ENCODE assay signal across 31 cellular contexts in genomic region chr16:68186877-68187276, GRCh38. TPM values are rescaled to one million over a fixed set of nuclear protein-coding genes. Genes with fewer than 3 reads are reported as not detected.
DNase-seq lines count a peak whose midpoint lies in the region; ATAC-seq, FAIRE-seq and TF ChIP-seq lines count a peak whose summit lies in the region.
"Had no signal": no experiment of that assay in that cellular context is flagged by ENCODE, and none has a peak within 500 bp of the region (broad histone marks: within the 10 kb centered on the region; RNA-seq: fewer than 3 reads in every experiment).

No MANE protein-coding gene starts in this region.

- in situ Hi-C loops in K562 (cut with MboI): no loop called here

- H3K79me2 ChIP-seq in K562 (ENCODE audit: control insufficient read depth, insufficient read depth, low read length): no peaks in the 10 kb centered on the region; the same call in 2 of the 3 replicates

- BruUV-seq in K562 (replicated peaks; lab: Mats Ljungman, UMichigan): no TSS peak

- CTCF ChIA-PET in activated CD8-positive, alpha-beta memory T cell treated with anti-CD3 and anti-CD28 coated beads, Interleukin-2, amount 10 ng/mL, durations not matched to agents 7 days and 5 days (lab: Charles Lee): no interaction called here
- CTCF ChIA-PET in K562 (lab: Yijun Ruan, JAX; ENCODE audit: low intra/inter-chr PET ratio): no interaction called here

- peak; percentile 16 for ATAC-seq in activated CD8-positive, alpha-beta memory T cell treated with anti-CD3 and anti-CD28 coated beads, Interleukin-2, amount 10 ng/mL, durations not matched to agents 7 days and 5 days
- ATAC-seq in K562 (no peak), memory B cell (ENCODE audit: low read depth) (no peak), upper lobe of right lung (peak; percentile 32)
- ATAC-seq: GM12878, GM23338 had no signal

- intact Hi-C loops in K562 (cut with micrococcal nuclease) (no loop called here), upper lobe of right lung (cut with DNase I) (no loop called here), ascending aorta (cut with DNase I) (no loop called here)

- H3K9me1 ChIP-seq in K562 (ENCODE audit: control insufficient read depth, insufficient read depth, low read length): no peaks in the 10 kb centered on the region

- no peak overlapping the region for H3K4me2 ChIP-seq in K562 (ENCODE audit: insufficient read depth, low read length)
- H3K4me2 ChIP-seq: GM23338, KMS-11 had no signal

- H3K9ac ChIP-seq in K562 (ENCODE audit: insufficient read depth in 1 of 2, low read depth in 2 of 2, low read length in 2 of 2): no peak overlapping the region
- H3K9ac ChIP-seq: KMS-11 had no signal

- TF ChIP-seq RAD21 in K562 (CRISPR knock-in tag; conservative IDR thresholded peaks at IDR 0.05 in 1 of 2, IDR thresholded peaks at IDR 0.05 in 1 of 2): no peak

- TF ChIP-seq CTCF in K562 (IDR thresholded peaks at IDR 0.05 in 2 of 3, conservative IDR thresholded peaks at IDR 0.05 in 1 of 3; ENCODE audit: insufficient read depth in 2 of 3, low read depth in 1 of 3, low read length in 3 of 3) (no peak), upper lobe of right lung (IDR thresholded peaks at IDR 0.05) (no peak), ascending aorta (IDR thresholded peaks at IDR 0.05) (no peak)

- H3K4me3 ChIP-seq in K562: no peak overlapping the region
- H3K4me3 ChIP-seq in upper lobe of right lung: no peak overlapping the region
- H3K4me3 ChIP-seq in ascending aorta: no peak overlapping the region
- H3K4me3 ChIP-seq: GM12878, GM23338 had no signal

- H4K20me1 ChIP-seq in K562 (replicated peaks; ENCODE audit: control insufficient read depth, insufficient read depth, low read length): no peaks in the 10 kb centered on the region

- H3K27me3 ChIP-seq in K562 (ENCODE audit: control insufficient read depth in 2 of 2, insufficient read depth in 2 of 2, low read length in 2 of 2) (no peaks in the 10 kb centered on the region), upper lobe of right lung (no peaks in the 10 kb centered on the region), ascending aorta (no peaks in the 10 kb centered on the region)
- H3K27me3 ChIP-seq: BE2C had no signal

- peaks cover 59% of the 10 kb centered on the region for H3K36me3 Mint-ChIP-seq in activated CD8-positive, alpha-beta memory T cell treated with anti-CD3 and anti-CD28 coated beads, Interleukin-2, amount 10 ng/mL, durations not matched to agents 7 days and 5 days
- peaks cover 39% of the 10 kb centered on the region for H3K36me3 Mint-ChIP-seq in memory B cell

- H3K36me3 ChIP-seq in K562 (ENCODE audit: control insufficient read depth, insufficient read depth, low read length): peaks cover 84% of the 10 kb centered on the region
- peaks cover 78% of the 10 kb centered on the region for H3K36me3 ChIP-seq in upper lobe of right lung
- H3K36me3 ChIP-seq in ascending aorta: peaks cover 54 to 60% of the 10 kb centered on the region in 2 donors

- H3K4me1 ChIP-seq in K562 (replicated peaks in 1 of 2; ENCODE audit: control insufficient read depth in 2 of 2, insufficient read depth in 2 of 2, low read length in 2 of 2) (peaks cover 0 to 6% of the 10 kb centered on the region in 2 experiments; a peak in 1 of 5 replicates), upper lobe of right lung (no peaks in the 10 kb centered on the region), ascending aorta (no peaks in the 10 kb centered on the region)
- H3K4me1 ChIP-seq: BE2C had no signal

- no peak for TF ChIP-seq POLR2A in K562 (conservative IDR thresholded peaks at IDR 0.05)

- no peak overlapping the region for H3K4me3 Mint-ChIP-seq in activated CD8-positive, alpha-beta memory T cell treated with anti-CD3 and anti-CD28 coated beads, Interleukin-2, amount 10 ng/mL, durations not matched to agents 7 days and 5 days
- H3K4me3 Mint-ChIP-seq in memory B cell: no peak overlapping the region
- H3K4me3 Mint-ChIP-seq: CD14-positive monocyte; CD8-positive, alpha-beta memory T cell; GM23338; H9; HFFc6 had no signal

- H3K27me3 Mint-ChIP-seq in activated CD8-positive, alpha-beta memory T cell treated with anti-CD3 and anti-CD28 coated beads, Interleukin-2, amount 10 ng/mL, durations not matched to agents 7 days and 5 days: no peaks in the 10 kb centered on the region
- H3K27me3 Mint-ChIP-seq in memory B cell: no peaks in the 10 kb centered on the region
- H3K27me3 Mint-ChIP-seq: CD8-positive, alpha-beta memory T cell had no signal

- H3K27ac ChIP-seq in K562 (ENCODE audit: extremely low read depth, low read depth, low read length) (no peak overlapping the region), upper lobe of right lung (no peak overlapping the region), ascending aorta (no peak overlapping the region)
- H3K27ac ChIP-seq: 22Rv1, KMS-11 had no signal

- no peak for FAIRE-seq in K562 (lab: Jason Lieb, UNC)
- FAIRE-seq: GM12878 had no signal

- H3K9me3 Mint-ChIP-seq in activated CD8-positive, alpha-beta memory T cell treated with anti-CD3 and anti-CD28 coated beads, Interleukin-2, amount 10 ng/mL, durations not matched to agents 7 days and 5 days (ENCODE audit: low read depth): no peaks in the 10 kb centered on the region
- H3K9me3 Mint-ChIP-seq in memory B cell: no peaks in the 10 kb centered on the region
- H3K9me3 Mint-ChIP-seq: CD8-positive, alpha-beta memory T cell; HFFc6 had no signal

- no peaks in the 10 kb centered on the region for H3K9me3 ChIP-seq in K562 (replicated peaks; ENCODE audit: control insufficient read depth, insufficient read depth, low read depth, low read length)
- H3K9me3 ChIP-seq in upper lobe of right lung: no peaks in the 10 kb centered on the region
- no peaks in the 10 kb centered on the region for H3K9me3 ChIP-seq in ascending aorta
- H3K9me3 ChIP-seq: BE2C had no signal

- H3K4me1 Mint-ChIP-seq in activated CD8-positive, alpha-beta memory T cell treated with anti-CD3 and anti-CD28 coated beads, Interleukin-2, amount 10 ng/mL, durations not matched to agents 7 days and 5 days: no peaks in the 10 kb centered on the region
- peaks cover 2% of the 10 kb centered on the region for H3K4me1 Mint-ChIP-seq in memory B cell
- H3K4me1 Mint-ChIP-seq: GM23338, H9 had no signal

- DNase-seq in activated CD8-positive, alpha-beta memory T cell treated with anti-CD3 and anti-CD28 coated beads, Interleukin-2, amount 10 ng/mL, durations not matched to agents 7 days and 5 days: no peak
- no peak for DNase-seq in activated CD8-positive, alpha-beta memory T cell treated with anti-CD3 and anti-CD28 coated beads, Interleukin-2, amount 50 U/mL, for 48 hours
- no peak for DNase-seq in K562 (ENCODE audit: extremely low read depth in 1 of 4, low spot score in 3 of 4)
- DNase-seq in memory B cell (ENCODE audit: low spot score in 2 of 2): no peak
- DNase-seq in upper lobe of right lung: no peak
- no peak for DNase-seq in NCI-H82 (lab: John Stamatoyannopoulos, UW)
- no peak for DNase-seq in ascending aorta (ENCODE audit: low spot score in 2 of 2)
- DNase-seq: ACHN; BE2C; CD8-positive, alpha-beta memory T cell; DMS 273 treated with DMSO at 0.1 percent for 48 hours; DMS79; EL; GDM1; H9; HFFc6; IMR-90; MM.1S; NCI-H1048; NCI-H1417; NCI-H1694; NCI-H2029 treated with DMSO at 0.1 percent for 48 hours; NCI-H446 treated with DMSO at 0.1 percent for 48 hours; NCI-H526; Right ventricle myocardium superior; RPMI8226 had no signal

- POLR2A ChIA-PET in K562 (lab: Yijun Ruan, JAX): interaction anchor here (0.6 to 2.1 kb wide), 3 partner anchors 8 to 67 kb away, joined by 3 to 8 read pairs (median 5); no protein-coding TSS in a partner anchor

- 89% methylated on average over 4 of the region's 7 CpGs for WGBS in K562 (ENCODE audit: insufficient coverage, low coverage, missing lambda C conversion rate)

- no peak overlapping the region for H3K27ac Mint-ChIP-seq in activated CD8-positive, alpha-beta memory T cell treated with anti-CD3 and anti-CD28 coated beads, Interleukin-2, amount 10 ng/mL, durations not matched to agents 7 days and 5 days
- H3K27ac Mint-ChIP-seq in memory B cell: peak overlapping the region; percentile 50
- H3K27ac Mint-ChIP-seq: GM23338, H9, HFFc6 had no signal

- TF ChIP-seq EP300 in K562 (IDR thresholded peaks at IDR 0.05; ENCODE audit: low read length): no peak

- no peak overlapping the region for H2AFZ ChIP-seq in K562 (ENCODE audit: low read depth, low read length)
- H2AFZ ChIP-seq: GM23338 had no signal

RNA-seq across cellular contexts. Expression of gene ESRP2, which starts 49.0 kb away (rescaled TPM):
- total RNA-seq in activated CD8-positive, alpha-beta memory T cell treated with anti-CD3 and anti-CD28 coated beads, Interleukin-2, amount 10 ng/mL, durations not matched to agents 7 days and 5 days: not detected
- total RNA-seq in K562 (2011; cell fraction: chromatin; rRNA removed; ENCODE audit: low replicate concordance): 0.39 TPM in 1 of 2 replicates, not detected in the other
- not detected in 2 replicates for total RNA-seq in K562 (2011; cell fraction: nucleolus; rRNA removed)
- not detected in 2 replicates for total RNA-seq in K562 (2011; cell fraction: nucleoplasm; rRNA removed)
- total RNA-seq in K562 (2014; rRNA removed) (0.05 TPM in 1 of 2 replicates, not detected in the other), K562 (2014; rRNA removed; fragmentation: Illumina TruSeq; extraction: Trizol) (not detected in 2 replicates), K562 (2015; rRNA removed; fragmentation: Illumina TruSeq; extraction: Trizol) (not detected in 2 replicates), K562 (2021) (0.07 and 0.36 TPM in 2 replicates), upper lobe of right lung (61.0 TPM), ascending aorta (not detected)
- polyA plus RNA-seq in K562 (2011; rRNA removed) (0.09 TPM in 1 of 2 replicates, not detected in the other), K562 (2014; fragmentation: Illumina TruSeq; extraction: Trizol) (not detected in 2 replicates), K562 (2014; fragmentation: Nextera tagmentation; extraction: Ambion mirVana) (under 1 TPM in 1 of 2 experiments, not detected in 1; 0.15 TPM), K562 (2014; rRNA removed) (not detected in 2 replicates)
- not detected in 2 replicates for polyA plus RNA-seq in K562 (2011; cell fraction: cytosol; rRNA removed)
- 0.07 TPM in 1 of 2 replicates, not detected in the other for polyA plus RNA-seq in K562 (2011; cell fraction: nucleus; rRNA removed)
- polyA plus RNA-seq in K562 (2012): 0.17 and 0.39 TPM in 2 replicates
- not detected in 2 replicates for polyA minus RNA-seq in K562 (2011; rRNA and poly(A)+ RNA removed)
- 1.3 TPM in 1 of 2 replicates, not detected in the other for polyA minus RNA-seq in K562 (2011; cell fraction: cytosol; rRNA and poly(A)+ RNA removed)
- 0.27 TPM in 1 of 2 replicates, not detected in the other for polyA minus RNA-seq in K562 (2011; cell fraction: nucleus; rRNA and poly(A)+ RNA removed)
- total RNA-seq: IMR-90 had no signal
- polyA plus RNA-seq: CD14-positive monocyte had no signal

RNA-seq across cellular contexts. Expression of gene PLA2G15, which starts 58.3 kb away (rescaled TPM):
- total RNA-seq in activated CD8-positive, alpha-beta memory T cell treated with anti-CD3 and anti-CD28 coated beads, Interleukin-2, amount 10 ng/mL, durations not matched to agents 7 days and 5 days: 1 to 10 TPM; 8.4 to 9.3 TPM
- total RNA-seq in K562 (2011; cell fraction: chromatin; rRNA removed; ENCODE audit: low replicate concordance): 19.2 and 54.6 TPM in 2 replicates
- total RNA-seq in K562 (2011; cell fraction: nucleolus; rRNA removed): 35.1 and 45.2 TPM in 2 replicates
- total RNA-seq in K562 (2011; cell fraction: nucleoplasm; rRNA removed): 25.2 and 30.1 TPM in 2 replicates
- total RNA-seq in K562 (2014; rRNA removed): 7.5 and 8.9 TPM in 2 replicates
- 3.1 and 4.6 TPM in 2 replicates for total RNA-seq in K562 (2014; rRNA removed; fragmentation: Illumina TruSeq; extraction: Trizol)
- total RNA-seq in K562 (2015; rRNA removed; fragmentation: Illumina TruSeq; extraction: Trizol): 4.8 and 5.0 TPM in 2 replicates
- total RNA-seq in K562 (2021): 8.6 and 9.1 TPM in 2 replicates
- 7.6 and 11.8 TPM in 2 replicates for polyA plus RNA-seq in K562 (2011; rRNA removed)
- polyA plus RNA-seq in K562 (2011; cell fraction: cytosol; rRNA removed): 8.9 and 16.0 TPM in 2 replicates
- 11.9 and 20.4 TPM in 2 replicates for polyA plus RNA-seq in K562 (2011; cell fraction: nucleus; rRNA removed)
- polyA plus RNA-seq in K562 (2012): 7.1 and 14.4 TPM in 2 replicates
- 4.0 and 5.9 TPM in 2 replicates for polyA plus RNA-seq in K562 (2014; fragmentation: Illumina TruSeq; extraction: Trizol)
- 1 to 10 TPM in 1 of 2 experiments, under 1 TPM in 1; 0.42 to 1.1 TPM for polyA plus RNA-seq in K562 (2014; fragmentation: Nextera tagmentation; extraction: Ambion mirVana)
- 6.1 and 6.6 TPM in 2 replicates for polyA plus RNA-seq in K562 (2014; rRNA removed)
- polyA minus RNA-seq in K562 (2011; rRNA and poly(A)+ RNA removed): 7.5 and 7.6 TPM in 2 replicates
- 7.8 and 9.6 TPM in 2 replicates for polyA minus RNA-seq in K562 (2011; cell fraction: cytosol; rRNA and poly(A)+ RNA removed)
- 6.3 and 6.7 TPM in 2 replicates for polyA minus RNA-seq in K562 (2011; cell fraction: nucleus; rRNA and poly(A)+ RNA removed)
- 30.4 TPM for total RNA-seq in upper lobe of right lung
- total RNA-seq in ascending aorta: 21.9 TPM

Comparison
In these comparisons a context has a peak if more than half of its experiments do, and no peak if none do; other contexts are left out.
1. ATAC-seq: peak in activated CD8-positive, alpha-beta memory T cell treated with anti-CD3 and anti-CD28 coated beads, Interleukin-2, amount 10 ng/mL, durations not matched to agents 7 days and 5 days (single experiment) and upper lobe of right lung (single experiment); none in K562 (single experiment) and memory B cell (single experiment).
2. RNA of gene ESRP2, which starts 49.0 kb away (total RNA-seq): 61.0 TPM in upper lobe of right lung (single experiment); not detected in activated CD8-positive, alpha-beta memory T cell treated with anti-CD3 and anti-CD28 coated beads, Interleukin-2, amount 10 ng/mL, durations not matched to agents 7 days and 5 days, 0.05 to 0.39 TPM in K562 and not detected in ascending aorta (single experiment); every median in the first group is over 10 times any median in the second.